In the genomic region with DNA sequence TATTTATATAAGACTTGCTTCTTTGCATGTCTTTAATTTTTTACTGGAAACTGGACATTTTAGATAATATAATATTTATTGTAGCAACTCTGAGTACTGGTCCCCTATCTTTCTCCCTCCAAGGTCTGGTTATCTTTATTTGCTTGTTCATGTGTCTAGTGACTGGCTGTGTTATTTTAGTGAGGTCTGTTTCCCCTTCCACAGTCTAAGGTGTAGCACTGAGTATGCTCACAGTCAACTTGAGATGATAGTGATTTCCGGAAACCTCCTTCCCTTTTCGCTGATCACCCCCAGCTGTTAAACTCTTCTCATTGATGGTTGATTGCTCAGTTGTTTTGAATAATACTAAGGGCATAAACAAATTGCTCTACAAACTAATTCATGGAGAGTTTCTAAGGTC, we compare ENCODE assay signal across 28 cellular contexts. TPM values are rescaled to one million over a fixed set of nuclear protein-coding genes. Genes with fewer than 3 reads are reported as not detected.
A peak's percentile ranks its signal among the peaks of the same experiment; 100 is the strongest.
DNase-seq lines count a peak whose midpoint lies in the region; ATAC-seq and TF ChIP-seq lines count a peak whose summit lies in the region.
"Had no signal": no experiment of that assay in that cellular context is flagged by ENCODE, and none has a peak within 500 bp of the region (broad histone marks: within the 10 kb centered on the region; RNA-seq: fewer than 3 reads in every experiment).

No MANE protein-coding gene starts in this region.

- TF ChIP-seq POLR2A in erythroblast (IDR thresholded peaks at IDR 0.05; ENCODE audit: low read length), result no peak

- no peaks in the 10 kb centered on the region for H3K9me3 Mint-ChIP-seq in activated naive CD8-positive, alpha-beta T cell treated with anti-CD3 and anti-CD28 coated beads for 36 hours
- H3K9me3 Mint-ChIP-seq: activated CD4-positive, alpha-beta memory T cell treated with anti-CD3 and anti-CD28 coated beads, Interleukin-2, amount 10 ng/mL, durations not matched to agents 7 days and 5 days; CD14-positive monocyte; H9; nephron had no signal

- no peak overlapping the region for H3K27ac Mint-ChIP-seq in activated naive CD8-positive, alpha-beta T cell treated with anti-CD3 and anti-CD28 coated beads for 36 hours
- H3K27ac Mint-ChIP-seq: activated CD4-positive, alpha-beta memory T cell treated with anti-CD3 and anti-CD28 coated beads, Interleukin-2, amount 10 ng/mL, durations not matched to agents 7 days and 5 days; CD14-positive monocyte; H9; nephron had no signal

- no peaks in the 10 kb centered on the region for H3K4me1 Mint-ChIP-seq in activated naive CD8-positive, alpha-beta T cell treated with anti-CD3 and anti-CD28 coated beads for 36 hours
- H3K4me1 Mint-ChIP-seq: activated CD4-positive, alpha-beta memory T cell treated with anti-CD3 and anti-CD28 coated beads, Interleukin-2, amount 10 ng/mL, durations not matched to agents 7 days and 5 days; CD14-positive monocyte; nephron had no signal

- H3K36me3 Mint-ChIP-seq in activated naive CD8-positive, alpha-beta T cell treated with anti-CD3 and anti-CD28 coated beads for 36 hours, result no peaks in the 10 kb centered on the region
- H3K36me3 Mint-ChIP-seq: CD14-positive monocyte had no signal

- H3K27me3 Mint-ChIP-seq in activated naive CD8-positive, alpha-beta T cell treated with anti-CD3 and anti-CD28 coated beads for 36 hours, result no peaks in the 10 kb centered on the region
- H3K27me3 Mint-ChIP-seq: activated CD4-positive, alpha-beta memory T cell treated with anti-CD3 and anti-CD28 coated beads, Interleukin-2, amount 10 ng/mL, durations not matched to agents 7 days and 5 days had no signal

- H3K4me3 Mint-ChIP-seq in activated naive CD8-positive, alpha-beta T cell treated with anti-CD3 and anti-CD28 coated beads for 36 hours, result no peak overlapping the region
- H3K4me3 Mint-ChIP-seq: activated CD4-positive, alpha-beta memory T cell treated with anti-CD3 and anti-CD28 coated beads, Interleukin-2, amount 10 ng/mL, durations not matched to agents 7 days and 5 days; CD14-positive monocyte; H9; nephron had no signal

- ATAC-seq in GM18499 (IDR thresholded peaks at IDR 0.05; ENCODE audit: insufficient read depth, unreplicated experiment), result peak; percentile 70
- peak; percentile 79 for ATAC-seq in GM21576 (IDR thresholded peaks at IDR 0.05; ENCODE audit: unreplicated experiment)
- ATAC-seq in HG03520 (IDR thresholded peaks at IDR 0.05; ENCODE audit: unreplicated experiment), result peak; percentile 71
- ATAC-seq: esophagus mucosa, left lung, pancreas, right lobe of liver, SK-N-SH treated with all-trans-retinoic acid at 6 μM for 48 hours, upper lobe of right lung had no signal

- DNase-seq in erythroblast (lab: John Stamatoyannopoulos, UW), result peak; percentile 4 to 12
- DNase-seq in NCI-H2081 (lab: John Stamatoyannopoulos, UW), result no peak
- no peak for DNase-seq in activated naive CD8-positive, alpha-beta T cell treated with anti-CD3 and anti-CD28 coated beads for 36 hours
- DNase-seq in activated CD4-positive, CD25-positive, alpha-beta regulatory T cell treated with anti-CD3 and anti-CD28 coated beads, Interleukin-2, amount 50 U/mL, for 72 hours, result no peak
- no peak for DNase-seq in NCI-H146 (lab: John Stamatoyannopoulos, UW)
- DNase-seq: ACHN; activated CD4-positive, alpha-beta memory T cell treated with anti-CD3 and anti-CD28 coated beads, Interleukin-2, amount 10 ng/mL, durations not matched to agents 7 days and 5 days; activated gamma-delta T cell treated with Interleukin-2 at 50 U/mL for 16 hours; activated T-cell treated with anti-CD3 and anti-CD28 coated beads for 4 hours; effector memory CD4-positive, alpha-beta T cell; foreskin melanocyte; H9; hippocampal formation; IMR-90; left lung; NCI-H1436; NCI-H524; pancreas; right lobe of liver; stimulated activated CD8-positive, alpha-beta memory T cell treated with anti-CD3 and anti-CD28 coated beads, Interleukin-4, amount 100 ng/mL, for 48 hours; upper lobe of right lung had no signal

RNA-seq across cellular contexts. Expression of gene PCNP, which starts 37.0 kb away (rescaled TPM):
- 100 to 1,000 TPM; 181 to 186 TPM for total RNA-seq in activated naive CD8-positive, alpha-beta T cell treated with anti-CD3 and anti-CD28 coated beads for 36 hours

RNA-seq across cellular contexts. Expression of gene TRMT10C, which starts 49.4 kb away (rescaled TPM):
- total RNA-seq in activated naive CD8-positive, alpha-beta T cell treated with anti-CD3 and anti-CD28 coated beads for 36 hours, result 10 to 100 TPM; 78.0 to 85.3 TPM

Comparison
In these comparisons a context has a peak if more than half of its experiments do, and no peak if none do; other contexts are left out.
1. DNase-seq: peak in erythroblast (2 of 2); none in NCI-H2081 (0 of 2), activated naive CD8-positive, alpha-beta T cell treated with anti-CD3 and anti-CD28 coated beads for 36 hours (single experiment), activated CD4-positive, CD25-positive, alpha-beta regulatory T cell treated with anti-CD3 and anti-CD28 coated beads, Interleukin-2, amount 50 U/mL, for 72 hours (single experiment) and NCI-H146 (single experiment).
2. Peak in every context shown above with its lines, with median percentiles within 50 percentile points of each other: ATAC-seq.